Comparison of ENCODE assay signal across 8 cellular contexts in the genomic region with DNA sequence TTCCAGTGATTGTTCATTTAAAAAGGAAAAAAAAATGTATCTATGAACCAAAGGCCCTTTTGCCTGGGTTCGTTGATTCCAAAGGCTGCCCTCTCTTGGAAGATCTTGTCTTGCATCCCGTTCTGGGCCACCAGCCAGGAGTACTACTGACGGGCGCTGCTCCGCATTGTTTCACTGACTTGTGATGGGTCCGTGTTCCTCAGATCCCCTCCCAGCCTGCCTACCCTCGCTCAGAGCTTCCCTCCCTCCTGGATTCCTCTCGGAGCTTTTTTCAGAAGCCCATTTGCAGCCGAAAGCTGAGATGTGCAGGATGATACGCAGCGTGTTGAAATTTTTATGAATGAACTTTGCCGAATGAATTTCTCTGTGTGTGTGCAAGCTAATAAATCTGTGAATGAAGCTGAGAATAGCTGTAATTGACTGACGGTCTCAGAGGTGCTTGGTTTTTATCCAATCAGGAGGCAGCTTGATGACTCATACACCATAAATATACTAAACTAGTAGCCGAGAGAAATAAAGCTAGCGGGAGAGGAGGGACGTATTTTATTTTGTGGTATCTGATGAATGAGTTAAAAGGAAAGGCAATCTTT. TPM values are rescaled to one million over a fixed set of nuclear protein-coding genes. Genes with fewer than 3 reads are reported as not detected.
DNase-seq lines count a peak whose midpoint lies in the region; ATAC-seq and TF ChIP-seq lines count a peak whose summit lies in the region.

SHC4 (minus strand) TSS at position 396 of the 590 bp plus-strand sequence. CDS start 904 bp downstream, outside the sequence.

- CTCF ChIA-PET in naive thymus-derived CD4-positive, alpha-beta T cell (lab: Charles Lee), result interaction anchor here (1.2 to 3.0 kb wide), 2 partner anchors 12 to 101 kb away, joined by 3 to 16 read pairs; no protein-coding TSS in a partner anchor

- peak in 2 of 3 donors; percentile 38 to 78 for DNase-seq in CD4-positive, CD25-positive, alpha-beta regulatory T cell
- DNase-seq in NCI-H2081 (lab: John Stamatoyannopoulos, UW), result peak; percentile 54 to 79
- DNase-seq in activated T-helper 1 cell treated with anti-CD3 and anti-CD28 coated beads, Interleukin-12 subunit alpha, Interleukin-12 subunit beta, Interleukin-2, Interleukin-4 antibody, amounts not matched to agents 30 ng/mL and 10 ng/mL and 1 ng/mL, durations not matched to agents 14 hours and 24 hours and 36 hours (ENCODE audit: low spot score), result no peak
- peak; percentile 92 for DNase-seq in foreskin melanocyte
- peak in 4 of 9 donors; percentile 21 to 37 (median 32) for DNase-seq in naive thymus-derived CD4-positive, alpha-beta T cell
- no peak for DNase-seq in vagina (ENCODE audit: extremely low spot score in 2 of 2)
- DNase-seq in stimulated activated CD4-positive, alpha-beta T cell treated with anti-CD3 and anti-CD28 coated beads, Interleukin-2, amount 100 ng/mL, for 48 hours, result no peak

- peak within 1 kb of the TSS in 2 of 3 donors; percentile 16 to 34 for H3K27ac Mint-ChIP-seq in CD4-positive, CD25-positive, alpha-beta regulatory T cell
- H3K27ac Mint-ChIP-seq in activated T-helper 1 cell treated with anti-CD3 and anti-CD28 coated beads, Interleukin-12 subunit alpha, Interleukin-12 subunit beta, Interleukin-2, Interleukin-4 antibody, amounts not matched to agents 30 ng/mL and 10 ng/mL and 1 ng/mL, durations not matched to agents 14 hours and 24 hours and 36 hours, result peak within 1 kb of the TSS; percentile 82
- H3K27ac Mint-ChIP-seq in naive thymus-derived CD4-positive, alpha-beta T cell, result peak within 1 kb of the TSS in 3 of 9 donors; percentile 41 to 68 (median 56)

- H3K9me3 ChIP-seq in CD4-positive, CD25-positive, alpha-beta regulatory T cell (ENCODE audit: control insufficient read depth in 2 of 2, low read length in 2 of 2), result no peaks in the 10 kb centered on the region
- no peaks in the 10 kb centered on the region for H3K9me3 ChIP-seq in naive thymus-derived CD4-positive, alpha-beta T cell (ENCODE audit: control insufficient read depth in 2 of 3, low read length in 3 of 3)
- no peaks in the 10 kb centered on the region for H3K9me3 ChIP-seq in vagina

- H3K4me1 Mint-ChIP-seq in CD4-positive, CD25-positive, alpha-beta regulatory T cell, result peaks cover 12 to 32% (median 25%) of the 10 kb centered on the region in 4 donors
- peaks cover 64% of the 10 kb centered on the region for H3K4me1 Mint-ChIP-seq in activated T-helper 1 cell treated with anti-CD3 and anti-CD28 coated beads, Interleukin-12 subunit alpha, Interleukin-12 subunit beta, Interleukin-2, Interleukin-4 antibody, amounts not matched to agents 30 ng/mL and 10 ng/mL and 1 ng/mL, durations not matched to agents 14 hours and 24 hours and 36 hours (ENCODE audit: low read depth)
- H3K4me1 Mint-ChIP-seq in naive thymus-derived CD4-positive, alpha-beta T cell, result peaks cover 15 to 41% (median 21%) of the 10 kb centered on the region in 7 donors

- peak within 1 kb of the TSS; percentile 70 to 95 (median 82) for H3K4me3 Mint-ChIP-seq in CD4-positive, CD25-positive, alpha-beta regulatory T cell
- H3K4me3 Mint-ChIP-seq in activated T-helper 1 cell treated with anti-CD3 and anti-CD28 coated beads, Interleukin-12 subunit alpha, Interleukin-12 subunit beta, Interleukin-2, Interleukin-4 antibody, amounts not matched to agents 30 ng/mL and 10 ng/mL and 1 ng/mL, durations not matched to agents 14 hours and 24 hours and 36 hours, result peak within 1 kb of the TSS; percentile 84
- H3K4me3 Mint-ChIP-seq in naive thymus-derived CD4-positive, alpha-beta T cell, result peak within 1 kb of the TSS; percentile 68 to 91 (median 84)

- H3K27me3 Mint-ChIP-seq in CD4-positive, CD25-positive, alpha-beta regulatory T cell, result peaks cover 58% of the 10 kb centered on the region
- H3K27me3 Mint-ChIP-seq in activated T-helper 1 cell treated with anti-CD3 and anti-CD28 coated beads, Interleukin-12 subunit alpha, Interleukin-12 subunit beta, Interleukin-2, Interleukin-4 antibody, amounts not matched to agents 30 ng/mL and 10 ng/mL and 1 ng/mL, durations not matched to agents 14 hours and 24 hours and 36 hours (ENCODE audit: insufficient read depth), result peaks cover 11% of the 10 kb centered on the region
- H3K27me3 Mint-ChIP-seq in naive thymus-derived CD4-positive, alpha-beta T cell, result peaks cover 13 to 65% (median 44%) of the 10 kb centered on the region in 5 donors

- peaks cover 0 to 2% (median 0%) of the 10 kb centered on the region in 7 donors for H3K9me3 Mint-ChIP-seq in CD4-positive, CD25-positive, alpha-beta regulatory T cell
- H3K9me3 Mint-ChIP-seq in activated T-helper 1 cell treated with anti-CD3 and anti-CD28 coated beads, Interleukin-12 subunit alpha, Interleukin-12 subunit beta, Interleukin-2, Interleukin-4 antibody, amounts not matched to agents 30 ng/mL and 10 ng/mL and 1 ng/mL, durations not matched to agents 14 hours and 24 hours and 36 hours, result peaks cover 3% of the 10 kb centered on the region
- peaks cover 0 to 3% (median 0%) of the 10 kb centered on the region in 11 donors for H3K9me3 Mint-ChIP-seq in naive thymus-derived CD4-positive, alpha-beta T cell

- intact Hi-C loops in activated T-helper 1 cell treated with anti-CD3 and anti-CD28 coated beads, Interleukin-12 subunit alpha, Interleukin-12 subunit beta, Interleukin-2, Interleukin-4 antibody, amounts not matched to agents 30 ng/mL and 10 ng/mL and 1 ng/mL, durations not matched to agents 14 hours and 24 hours and 36 hours (cut with micrococcal nuclease), result loop anchor here (5.0 to 10.0 kb wide), 3 partner anchors 194 to 661 kb away; partner anchors contain the start of genes COPS2, DTWD1, DUT and FAM227B
- intact Hi-C loops in naive thymus-derived CD4-positive, alpha-beta T cell (cut with micrococcal nuclease), result loop anchor here in 1 of 2 donors (2.0 to 10.0 kb wide), 5 partner anchors 36 to 1391 kb away; partner anchors contain the start of genes CEP152, DUT and GABPB1
- intact Hi-C loops in vagina (cut with DNase I), result no loop called here

- TF ChIP-seq POLR2A in vagina (IDR thresholded peaks at IDR 0.05), result no peak

- peaks cover 36% of the 10 kb centered on the region for H3K4me1 ChIP-seq in CD4-positive, CD25-positive, alpha-beta regulatory T cell (ENCODE audit: control insufficient read depth, insufficient read depth, low read length, poor library complexity, severe bottlenecking)
- H3K4me1 ChIP-seq in naive thymus-derived CD4-positive, alpha-beta T cell (ENCODE audit: control insufficient read depth in 2 of 2, insufficient read depth in 2 of 2, low read length in 2 of 2), result peaks cover 17 to 23% of the 10 kb centered on the region in 2 donors
- H3K4me1 ChIP-seq in vagina, result peaks cover 22% of the 10 kb centered on the region

- ATAC-seq in CD4-positive, CD25-positive, alpha-beta regulatory T cell (ENCODE audit: low read depth in 2 of 2), result peak; percentile 60 to 74
- ATAC-seq in GM19438 (IDR thresholded peaks at IDR 0.05; ENCODE audit: low read depth, unreplicated experiment), result peak; percentile 41
- peak; percentile 64 for ATAC-seq in naive thymus-derived CD4-positive, alpha-beta T cell

- H3K27me3 ChIP-seq in CD4-positive, CD25-positive, alpha-beta regulatory T cell (ENCODE audit: control insufficient read depth, insufficient read depth, low read length), result peaks cover 23% of the 10 kb centered on the region
- peaks cover 0 to 18% of the 10 kb centered on the region in 2 donors for H3K27me3 ChIP-seq in naive thymus-derived CD4-positive, alpha-beta T cell (ENCODE audit: control insufficient read depth in 2 of 2, insufficient read depth in 2 of 2, low read length in 2 of 2)
- H3K27me3 ChIP-seq in vagina, result no peaks in the 10 kb centered on the region

- POLR2A ChIA-PET in naive thymus-derived CD4-positive, alpha-beta T cell (lab: Charles Lee), result interaction anchor here (0.7 kb wide), 1 partner anchor 215 kb away, joined by 3 read pairs; no protein-coding TSS in a partner anchor

- H3K4me3 ChIP-seq in CD4-positive, CD25-positive, alpha-beta regulatory T cell (ENCODE audit: low read depth, low read length), result peak within 1 kb of the TSS; percentile 55
- peak within 1 kb of the TSS; percentile 58 for H3K4me3 ChIP-seq in naive thymus-derived CD4-positive, alpha-beta T cell (ENCODE audit: low read length)
- peak within 1 kb of the TSS; percentile 40 to 52 for H3K4me3 ChIP-seq in vagina

- H3K27ac ChIP-seq in CD4-positive, CD25-positive, alpha-beta regulatory T cell (ENCODE audit: insufficient read depth, low read length, poor library complexity, severe bottlenecking), result no peak within 1 kb of the TSS
- no peak within 1 kb of the TSS for H3K27ac ChIP-seq in naive thymus-derived CD4-positive, alpha-beta T cell (ENCODE audit: low read depth, low read length)
- peak within 1 kb of the TSS; percentile 38 for H3K27ac ChIP-seq in vagina

- H3K36me3 ChIP-seq in CD4-positive, CD25-positive, alpha-beta regulatory T cell (ENCODE audit: control insufficient read depth, insufficient read depth, low read length), result no peaks in the 10 kb centered on the region
- H3K36me3 ChIP-seq in naive thymus-derived CD4-positive, alpha-beta T cell (ENCODE audit: control insufficient read depth in 2 of 3, insufficient read depth in 3 of 3, low read length in 3 of 3), result no peaks in the 10 kb centered on the region
- H3K36me3 ChIP-seq in vagina, result no peaks in the 10 kb centered on the region

- no peaks in the 10 kb centered on the region for H3K36me3 Mint-ChIP-seq in CD4-positive, CD25-positive, alpha-beta regulatory T cell
- H3K36me3 Mint-ChIP-seq in activated T-helper 1 cell treated with anti-CD3 and anti-CD28 coated beads, Interleukin-12 subunit alpha, Interleukin-12 subunit beta, Interleukin-2, Interleukin-4 antibody, amounts not matched to agents 30 ng/mL and 10 ng/mL and 1 ng/mL, durations not matched to agents 14 hours and 24 hours and 36 hours (ENCODE audit: low read depth), result peaks cover 18% of the 10 kb centered on the region
- peaks cover 0 to 7% (median 0%) of the 10 kb centered on the region in 5 donors for H3K36me3 Mint-ChIP-seq in naive thymus-derived CD4-positive, alpha-beta T cell

- TF ChIP-seq CTCF in vagina (IDR thresholded peaks at IDR 0.05), result no peak

RNA-seq across cellular contexts. Expression of gene SHC4, which starts in this region (rescaled TPM):
- total RNA-seq in CD4-positive, CD25-positive, alpha-beta regulatory T cell, result not detected
- polyA plus RNA-seq in CD4-positive, CD25-positive, alpha-beta regulatory T cell, result not detected
- 25.7 and 26.4 TPM in 2 replicates for total RNA-seq in activated T-helper 1 cell treated with anti-CD3 and anti-CD28 coated beads, Interleukin-12 subunit alpha, Interleukin-12 subunit beta, Interleukin-2, Interleukin-4 antibody, amounts not matched to agents 30 ng/mL and 10 ng/mL and 1 ng/mL, durations not matched to agents 14 hours and 24 hours and 36 hours
- total RNA-seq in naive thymus-derived CD4-positive, alpha-beta T cell, result 1 to 10 TPM in 1 of 5 experiments, not detected in 4; 1.2 TPM
- polyA plus RNA-seq in naive thymus-derived CD4-positive, alpha-beta T cell, result not detected
- 0.25 TPM for total RNA-seq in vagina

Comparison
In these comparisons a context has a peak if more than half of its experiments do, and no peak if none do; other contexts are left out.
1. RNA of gene SHC4 (total RNA-seq): 25.7 to 26.4 TPM in activated T-helper 1 cell treated with anti-CD3 and anti-CD28 coated beads, Interleukin-12 subunit alpha, Interleukin-12 subunit beta, Interleukin-2, Interleukin-4 antibody, amounts not matched to agents 30 ng/mL and 10 ng/mL and 1 ng/mL, durations not matched to agents 14 hours and 24 hours and 36 hours; 0.25 TPM in vagina (single experiment), not detected in CD4-positive, CD25-positive, alpha-beta regulatory T cell (single experiment) and 1.2 TPM in naive thymus-derived CD4-positive, alpha-beta T cell; every median in the first group is over 10 times any median in the second.
2. Peak in DNase-seq, ATAC-seq and H3K4me3 ChIP-seq in CD4-positive, CD25-positive, alpha-beta regulatory T cell; RNA of the gene not detected or under 1 TPM.
3. DNase-seq: peak in NCI-H2081 (2 of 2) and foreskin melanocyte (single experiment); none in activated T-helper 1 cell treated with anti-CD3 and anti-CD28 coated beads, Interleukin-12 subunit alpha, Interleukin-12 subunit beta, Interleukin-2, Interleukin-4 antibody, amounts not matched to agents 30 ng/mL and 10 ng/mL and 1 ng/mL, durations not matched to agents 14 hours and 24 hours and 36 hours (single experiment), vagina (0 of 2) and stimulated activated CD4-positive, alpha-beta T cell treated with anti-CD3 and anti-CD28 coated beads, Interleukin-2, amount 100 ng/mL, for 48 hours (0 of 2).
4. Peak in every context shown above with its lines, with median percentiles within 50 percentile points of each other: ATAC-seq, H3K4me3 ChIP-seq and H3K4me3 Mint-ChIP-seq.